Comparison of ENCODE assay signal across 8 cellular contexts in the genomic region with DNA sequence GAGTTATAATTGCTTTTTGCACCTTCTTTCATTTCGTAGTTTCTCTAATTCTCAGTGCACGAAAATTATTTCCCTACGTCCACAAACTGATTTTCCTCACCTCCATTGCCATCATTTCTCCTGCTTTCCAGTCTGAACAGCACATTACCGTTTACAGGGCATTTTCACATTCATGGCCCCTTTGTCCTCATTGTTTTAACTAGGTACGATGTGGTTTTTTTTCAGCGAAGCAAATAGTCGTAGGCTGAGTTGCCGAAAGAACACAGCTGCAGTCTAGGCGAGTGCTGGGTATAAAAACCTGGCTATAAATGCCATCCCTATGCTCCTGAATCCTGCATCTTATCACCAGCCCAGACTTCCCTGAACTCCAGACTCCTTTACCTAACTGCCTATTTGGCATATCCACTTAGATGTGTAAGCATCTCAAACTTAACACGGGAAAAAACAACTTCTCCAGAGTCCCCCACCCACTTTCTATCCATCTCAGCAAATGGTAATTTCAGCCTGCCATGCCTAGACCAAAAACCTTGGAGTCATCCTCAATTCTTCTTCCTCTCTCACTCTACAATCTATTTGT. TPM values are rescaled to one million over a fixed set of nuclear protein-coding genes. Genes with fewer than 3 reads are reported as not detected.
DNase-seq lines count a peak whose midpoint lies in the region; ATAC-seq and TF ChIP-seq lines count a peak whose summit lies in the region.

No MANE protein-coding gene starts in this region.

- H3K4me3 ChIP-seq in iPS-18c (ENCODE audit: insufficient read depth, low read depth, low read length) (peak overlapping the region; percentile 91), stomach smooth muscle (ENCODE audit: low read length in 2 of 2) (peak overlapping the region; percentile 89 to 94)

- TF ChIP-seq CTCF in GM20000 (IDR thresholded peaks at IDR 0.05; ENCODE audit: extremely low read depth, missing control alignments), result no peak

- peak overlapping the region; percentile 29 to 84 for H3K27ac Mint-ChIP-seq in activated naive CD4-positive, alpha-beta T cell treated with anti-CD3 and anti-CD28 coated beads, Interleukin-2, amount 50 U/mL, for 72 hours

- H3K36me3 ChIP-seq in stomach smooth muscle (ENCODE audit: control insufficient read depth in 2 of 2, insufficient read depth in 2 of 2, low read length in 2 of 2), result no peaks in the 10 kb centered on the region

- peak overlapping the region; percentile 58 for H3K27ac ChIP-seq in stomach smooth muscle (ENCODE audit: low read length)

- H3K4me1 ChIP-seq in stomach smooth muscle (ENCODE audit: control insufficient read depth, insufficient read depth, low read length), result peaks cover 10% of the 10 kb centered on the region

- peak; percentile 20 for DNase-seq in NCI-H510A treated with DMSO at 0.1 percent for 48 hours (lab: John Stamatoyannopoulos, UW)
- no peak for DNase-seq in NCI-H510A (lab: John Stamatoyannopoulos, UW)
- DNase-seq in activated naive CD4-positive, alpha-beta T cell treated with anti-CD3 and anti-CD28 coated beads, Interleukin-2, amount 50 U/mL, for 72 hours (ENCODE audit: low spot score in 2 of 2), result no peak
- no peak for DNase-seq in GM20000 (ENCODE audit: low spot score)
- DNase-seq in NCI-H1694 treated with DMSO at 0.1 percent for 48 hours (lab: John Stamatoyannopoulos, UW), result no peak

- no peak for ATAC-seq in activated naive CD4-positive, alpha-beta T cell treated with anti-CD3 and anti-CD28 coated beads, Interleukin-2, amount 50 U/mL, for 72 hours
- ATAC-seq in HG03571 (IDR thresholded peaks at IDR 0.05; ENCODE audit: unreplicated experiment), result no peak

- H3K9me3 Mint-ChIP-seq in activated naive CD4-positive, alpha-beta T cell treated with anti-CD3 and anti-CD28 coated beads, Interleukin-2, amount 50 U/mL, for 72 hours, result no peaks in the 10 kb centered on the region

- peak overlapping the region; percentile 84 to 86 for H3K9ac ChIP-seq in stomach smooth muscle (ENCODE audit: low read length in 2 of 2)

- H3K9me3 ChIP-seq in iPS-18c (ENCODE audit: control insufficient read depth, insufficient read depth, low read length) (no peaks in the 10 kb centered on the region), stomach smooth muscle (ENCODE audit: control insufficient read depth in 2 of 2, low read length in 2 of 2) (no peaks in the 10 kb centered on the region)

- peaks cover 0 to 12% of the 10 kb centered on the region in 2 donors for H3K36me3 Mint-ChIP-seq in activated naive CD4-positive, alpha-beta T cell treated with anti-CD3 and anti-CD28 coated beads, Interleukin-2, amount 50 U/mL, for 72 hours

- H3K27me3 ChIP-seq in stomach smooth muscle (ENCODE audit: control insufficient read depth in 1 of 2, insufficient read depth in 2 of 2, low read length in 2 of 2), result no peaks in the 10 kb centered on the region

RNA-seq across cellular contexts. Expression of a gene that starts 0.7 kb away (rescaled TPM):
- total RNA-seq in activated naive CD4-positive, alpha-beta T cell treated with anti-CD3 and anti-CD28 coated beads, Interleukin-2, amount 50 U/mL, for 72 hours, result 1 to 10 TPM in 1 of 2 donors, under 1 TPM in 1; 0.18 to 1.1 TPM
